ENCODE assay signal across 8 cellular contexts in genomic region chr17:80774146-80774545, GRCh38.
DNase-seq lines count a peak whose midpoint lies in the region; ATAC-seq and TF ChIP-seq lines count a peak whose summit lies in the region.
"Had no signal": no experiment of that assay in that cellular context is flagged by ENCODE, and none has a peak within 500 bp of the region (broad histone marks: within the 10 kb centered on the region; RNA-seq: fewer than 3 reads in every experiment).

No MANE protein-coding gene starts in this region.

- no peak overlapping the region for H3K9ac ChIP-seq in mammary epithelial cell (ENCODE audit: insufficient read depth, low read length)

- H3K4me3 Mint-ChIP-seq in activated naive CD8-positive, alpha-beta T cell treated with anti-CD3 and anti-CD28 coated beads, Interleukin-2, amount 50 U/mL, for 24 hours = peak overlapping the region; percentile 69
- peak overlapping the region in 3 of 7 donors; percentile 69 to 74 (median 69) for H3K4me3 Mint-ChIP-seq in CD8-positive, alpha-beta memory T cell

- H3K4me2 ChIP-seq in mammary epithelial cell (ENCODE audit: insufficient read depth, low read depth, low read length) = no peak overlapping the region

- H3K4me1 ChIP-seq in CD8-positive, alpha-beta memory T cell (ENCODE audit: insufficient read depth, low read length) = peaks cover 35% of the 10 kb centered on the region
- no peaks in the 10 kb centered on the region for H3K4me1 ChIP-seq in mammary epithelial cell (ENCODE audit: insufficient read depth, low read length)

- dilution Hi-C loops in mammary epithelial cell (cut with HindIII; ENCODE audit: low sequenced_read_pairs) = no loop called here

- no peak overlapping the region for H3K27ac ChIP-seq in CD8-positive, alpha-beta memory T cell (ENCODE audit: low read depth, low read length)
- no peak overlapping the region for H3K27ac ChIP-seq in mammary epithelial cell (ENCODE audit: insufficient read depth, low read depth, low read length)

- H3K36me3 Mint-ChIP-seq in activated naive CD8-positive, alpha-beta T cell treated with anti-CD3 and anti-CD28 coated beads, Interleukin-2, amount 50 U/mL, for 24 hours (ENCODE audit: low read depth) = peaks cover 46% of the 10 kb centered on the region
- H3K36me3 Mint-ChIP-seq in CD8-positive, alpha-beta memory T cell = peaks cover 16 to 58% (median 29%) of the 10 kb centered on the region in 3 donors

- no peak overlapping the region for H2AFZ ChIP-seq in mammary epithelial cell (ENCODE audit: low read depth, low read length)

- DNase-seq in COLO668 (lab: John Stamatoyannopoulos, UW; ENCODE audit: unreplicated experiment) (peak; percentile 35), NCI-H1092 (lab: John Stamatoyannopoulos, UW) (peak; percentile 29), posterior vena cava (ENCODE audit: low spot score) (peak; percentile 65), mammary epithelial cell (no peak), NCI-H2227 (lab: John Stamatoyannopoulos, UW; ENCODE audit: unreplicated experiment) (no peak)
- DNase-seq in activated naive CD8-positive, alpha-beta T cell treated with anti-CD3 and anti-CD28 coated beads, Interleukin-2, amount 50 U/mL, for 24 hours = no peak
- no peak for DNase-seq in CD8-positive, alpha-beta memory T cell
- DNase-seq: NCI-H2081 treated with DMSO at 0.1 percent for 48 hours had no signal

- ATAC-seq in activated naive CD8-positive, alpha-beta T cell treated with anti-CD3 and anti-CD28 coated beads, Interleukin-2, amount 50 U/mL, for 24 hours = no peak

- WGBS in mammary epithelial cell (ENCODE audit: low coverage, missing lambda C conversion rate) = 92% methylated on average over 9 of the region's 20 CpGs

- TF ChIP-seq CTCF in mammary epithelial cell (conservative IDR thresholded peaks at IDR 0.05 in 1 of 2, IDR thresholded peaks at IDR 0.05 in 1 of 2; ENCODE audit: extremely low read depth in 1 of 2, insufficient read depth in 1 of 2, low read depth in 1 of 2, low read length in 2 of 2) = no peak

- in situ Hi-C loops in mammary epithelial cell (cut with MboI; ENCODE audit: low sequenced_read_pairs in 2 of 2) = no loop called here

- no peak overlapping the region for H3K4me3 ChIP-seq in CD8-positive, alpha-beta memory T cell (ENCODE audit: low read length)
- no peak overlapping the region for H3K4me3 ChIP-seq in mammary epithelial cell (replicated peaks in 1 of 3; ENCODE audit: insufficient read depth in 1 of 3, low read depth in 2 of 3, low read length in 3 of 3)

- H4K20me1 ChIP-seq in mammary epithelial cell (ENCODE audit: insufficient read depth, low read length) = no peaks in the 10 kb centered on the region

- POLR2A ChIA-PET in CD8-positive, alpha-beta memory T cell (lab: Charles Lee) = interaction anchor here (0.9 kb wide), 1 partner anchor 9 kb away, joined by 4 read pairs; no protein-coding TSS in a partner anchor

- peak overlapping the region; percentile 90 for H3K27ac Mint-ChIP-seq in activated naive CD8-positive, alpha-beta T cell treated with anti-CD3 and anti-CD28 coated beads, Interleukin-2, amount 50 U/mL, for 24 hours
- peak overlapping the region in 4 of 8 donors; percentile 37 to 92 (median 81) for H3K27ac Mint-ChIP-seq in CD8-positive, alpha-beta memory T cell

- no TSS peak for BruUV-seq in mammary epithelial cell (replicated peaks; lab: Mats Ljungman, UMichigan)

- CTCF ChIA-PET in CD8-positive, alpha-beta memory T cell (lab: Charles Lee) = interaction anchor here (1.2 kb wide), 1 partner anchor 9 kb away, joined by 4 read pairs; no protein-coding TSS in a partner anchor
- CTCF ChIA-PET in mammary epithelial cell (lab: Charles Lee; ENCODE audit: low non-redundant PET) = no interaction called here

- H3K27me3 Mint-ChIP-seq in activated naive CD8-positive, alpha-beta T cell treated with anti-CD3 and anti-CD28 coated beads, Interleukin-2, amount 50 U/mL, for 24 hours = no peaks in the 10 kb centered on the region
- H3K27me3 Mint-ChIP-seq in CD8-positive, alpha-beta memory T cell = peaks cover 0 to 2% of the 10 kb centered on the region in 2 donors

- intact Hi-C loops in posterior vena cava (cut with DNase I) = no loop called here
- intact Hi-C loops in mammary epithelial cell (cut with micrococcal nuclease) = no loop called here

- H3K4me1 Mint-ChIP-seq in activated naive CD8-positive, alpha-beta T cell treated with anti-CD3 and anti-CD28 coated beads, Interleukin-2, amount 50 U/mL, for 24 hours = peaks cover 72% of the 10 kb centered on the region
- peaks cover 19 to 47% (median 33%) of the 10 kb centered on the region in 3 donors for H3K4me1 Mint-ChIP-seq in CD8-positive, alpha-beta memory T cell

- H3K36me3 ChIP-seq in CD8-positive, alpha-beta memory T cell (ENCODE audit: insufficient read depth, low read length) = no peaks in the 10 kb centered on the region
- no peaks in the 10 kb centered on the region for H3K36me3 ChIP-seq in mammary epithelial cell (ENCODE audit: insufficient read depth, low read length)

- no peaks in the 10 kb centered on the region for H3K27me3 ChIP-seq in CD8-positive, alpha-beta memory T cell (ENCODE audit: insufficient read depth, low read length, poor library complexity, severe bottlenecking)
- H3K27me3 ChIP-seq in mammary epithelial cell (ENCODE audit: insufficient read depth, low read length) = no peaks in the 10 kb centered on the region

- H3K9me3 ChIP-seq in CD8-positive, alpha-beta memory T cell (ENCODE audit: low read length) = no peaks in the 10 kb centered on the region
- no peaks in the 10 kb centered on the region for H3K9me3 ChIP-seq in mammary epithelial cell (replicated peaks; ENCODE audit: insufficient read depth, low read length)

- no peaks in the 10 kb centered on the region for H3K9me3 Mint-ChIP-seq in activated naive CD8-positive, alpha-beta T cell treated with anti-CD3 and anti-CD28 coated beads, Interleukin-2, amount 50 U/mL, for 24 hours
- H3K9me3 Mint-ChIP-seq in CD8-positive, alpha-beta memory T cell = no peaks in the 10 kb centered on the region

- no peaks in the 10 kb centered on the region for H3K79me2 ChIP-seq in mammary epithelial cell (ENCODE audit: insufficient read depth, low read length)

Comparison
In these comparisons a context has a peak if more than half of its experiments do, and no peak if none do; other contexts are left out.
1. DNase-seq: peak in COLO668 (single experiment), NCI-H1092 (single experiment) and posterior vena cava (single experiment); none in activated naive CD8-positive, alpha-beta T cell treated with anti-CD3 and anti-CD28 coated beads, Interleukin-2, amount 50 U/mL, for 24 hours (single experiment), CD8-positive, alpha-beta memory T cell (0 of 5), mammary epithelial cell (single experiment) and NCI-H2227 (single experiment).